Comparison of ENCODE assay signal across 1 cellular context in the genomic region with DNA sequence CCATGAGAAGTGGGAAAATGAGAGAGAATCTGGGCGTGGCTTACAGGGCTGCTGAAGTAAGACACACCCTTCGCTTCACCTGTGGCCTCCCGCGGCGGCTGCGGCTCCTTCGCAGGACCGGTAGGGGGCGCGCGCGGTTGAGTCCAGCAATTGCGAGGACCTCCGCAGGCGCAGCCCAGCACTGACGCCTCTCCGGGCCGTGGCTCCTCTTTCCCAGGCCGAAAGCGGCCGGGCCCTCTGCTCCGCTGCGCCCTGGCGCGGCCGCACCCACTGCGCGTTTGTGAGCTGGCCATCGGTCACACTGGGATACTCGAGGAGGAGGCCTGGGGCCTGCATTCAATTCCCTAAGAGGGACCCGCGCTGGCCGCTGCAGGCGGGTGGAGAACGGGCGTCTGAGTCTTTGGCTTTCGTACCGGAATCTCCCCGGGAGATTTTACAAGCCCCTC.
TF ChIP-seq lines count a peak whose summit lies in the region.

TSS of gene LRRD1 (minus strand) at position 215 of the 446 bp plus-strand sequence. CDS start 13,940 bp downstream, outside the sequence.

TF ChIP-seq in GM12878, 131 proteins besides CTCF, POLR2A, EP300 and RAD21 (continued from another document):
- no peak for TF ChIP-seq KAT2A (conservative IDR thresholded peaks at IDR 0.05; ENCODE audit: control insufficient read depth, low read depth, low read length)
- TF ChIP-seq MYC (IDR thresholded peaks at IDR 0.05; ENCODE audit: insufficient read depth, insufficient read length, insufficient replicate concordance, low read length, severe bottlenecking), result no peak
- no peak for TF ChIP-seq POU2F2 (IDR thresholded peaks at IDR 0.05; ENCODE audit: borderline replicate concordance, low read depth, low read length)
- peak; percentile 31; the same call in 1 of the 2 replicates for TF ChIP-seq CREB1 (IDR thresholded peaks at IDR 0.05; ENCODE audit: low read depth)
- TF ChIP-seq RFX5 (IDR thresholded peaks at IDR 0.05; ENCODE audit: low read depth, low read length), result no peak
- 0 out of 2 replicates have a peak, but pooled peaks have one; percentile 37 for TF ChIP-seq CBX5 (IDR thresholded peaks at IDR 0.05; ENCODE audit: low read depth)
- peak; percentile 74; the same call in 1 of the 2 replicates for TF ChIP-seq GATAD2B (conservative IDR thresholded peaks at IDR 0.05; ENCODE audit: low read depth)
- no peak for TF ChIP-seq DPF2 (IDR thresholded peaks at IDR 0.05)
- TF ChIP-seq IKZF2 (IDR thresholded peaks at IDR 0.05), result 0 out of 4 replicates have a peak, but pooled peaks of 1 of the 2 experiments have one; percentile 9
- peak; percentile 40 for TF ChIP-seq NR2F1 (conservative IDR thresholded peaks at IDR 0.05)
- no peak for TF ChIP-seq BCL11A (IDR thresholded peaks at IDR 0.05; ENCODE audit: low read depth, low read length)
- TF ChIP-seq NRF1 (conservative IDR thresholded peaks at IDR 0.05; ENCODE audit: low read depth, low read length), result peak; percentile 20; the same call in 1 of the 2 replicates
- peak; percentile 60; the same call in 1 of the 2 replicates for TF ChIP-seq LARP7 (IDR thresholded peaks at IDR 0.05)
- TF ChIP-seq CREM (IDR thresholded peaks at IDR 0.05; ENCODE audit: low read depth), result peak; percentile 46
- no peak for TF ChIP-seq ZNF274 (IDR thresholded peaks at IDR 0.05; ENCODE audit: insufficient read depth, insufficient read length)
